9 cellular contexts compared by ENCODE assay signal in genomic region chr17:7173687-7174602, GRCh38. TPM values are rescaled to one million over a fixed set of nuclear protein-coding genes. Genes with fewer than 3 reads are reported as not detected.
A peak's percentile ranks its signal among the peaks of the same experiment; 100 is the strongest.
DNase-seq lines count a peak whose midpoint lies in the region; ATAC-seq and TF ChIP-seq lines count a peak whose summit lies in the region.
"Had no signal": no experiment of that assay in that cellular context is flagged by ENCODE, and none has a peak within 500 bp of the region (broad histone marks: within the 10 kb centered on the region; RNA-seq: fewer than 3 reads in every experiment).

No MANE protein-coding gene starts in this region.

- H3K9me3 ChIP-seq in SK-N-SH (no peaks in the 10 kb centered on the region), WERI-Rb-1 (ENCODE audit: severe bottlenecking) (no peaks in the 10 kb centered on the region)

- H3K36me3 ChIP-seq in SK-N-SH (replicated peaks in 1 of 2; ENCODE audit: control insufficient read depth in 1 of 2, insufficient read depth in 2 of 2, low read length in 1 of 2) (no peaks in the 10 kb centered on the region), WERI-Rb-1 (peaks cover 3% of the 10 kb centered on the region)

- H3K4me1 ChIP-seq in SK-N-SH (ENCODE audit: control insufficient read depth in 1 of 2, insufficient read depth in 2 of 2, low read depth in 1 of 2, low read length in 1 of 2), result peaks cover 0 to 8% of the 10 kb centered on the region in 2 experiments; a peak in 1 of 4 replicates

- CTCF ChIA-PET in SK-N-SH (lab: Yijun Ruan, JAX), result interaction anchor here (0.9 kb wide), 1 partner anchor 128 kb away, joined by 4 read pairs; no protein-coding TSS in a partner anchor

- no peak overlapping the region for H3K9ac ChIP-seq in SK-N-SH

- no peak for TF ChIP-seq EP300 in SK-N-SH (IDR thresholded peaks at IDR 0.05; ENCODE audit: borderline replicate concordance in 1 of 2, low read depth in 1 of 2, low read length in 1 of 2)

- POLR2A ChIA-PET in SK-N-SH (lab: Yijun Ruan, JAX), result no interaction called here

- TF ChIP-seq RAD21 in SK-N-SH (IDR thresholded peaks at IDR 0.05; ENCODE audit: low read length), result no peak

- no peak overlapping the region for H2AFZ ChIP-seq in SK-N-SH (ENCODE audit: low read depth)

- H3K79me2 ChIP-seq in SK-N-SH (ENCODE audit: insufficient read depth), result no peaks in the 10 kb centered on the region

- WGBS in SK-N-SH (ENCODE audit: low lambda C conversion rate), result 85% methylated on average over 50 of the region's 69 CpGs

- peaks cover 3% of the 10 kb centered on the region for H3F3A ChIP-seq in SK-N-SH (replicated peaks; ENCODE audit: insufficient read depth)

- ATAC-seq in SK-N-SH treated with all-trans-retinoic acid at 6 μM for 48 hours (no peak), sciatic nerve (peak; percentile 44), GM21786 (IDR thresholded peaks at IDR 0.05; ENCODE audit: unreplicated experiment) (no peak)

- DNase-seq in SK-N-SH (peak; percentile 58), activated gamma-delta T cell (lab: John Stamatoyannopoulos, UW) (peak; percentile 21), hypothalamus (lab: John Stamatoyannopoulos, UW) (peak in 26 of 51 donors; percentile 11 to 55 (median 32)), sciatic nerve (ENCODE audit: low spot score) (peak; percentile 77), AG08395 (ENCODE audit: low spot score) (no peak), WERI-Rb-1 (no peak)

- no peaks in the 10 kb centered on the region for H3K9me2 ChIP-seq in SK-N-SH

- H3K4me3 ChIP-seq in SK-N-SH (ENCODE audit: low read depth in 2 of 2, low read length in 1 of 2) (no peak overlapping the region), WERI-Rb-1 (ENCODE audit: low read depth, low read length) (no peak overlapping the region)

- no peaks in the 10 kb centered on the region for H3K27me3 ChIP-seq in SK-N-SH (ENCODE audit: insufficient read depth)
- H3K27me3 ChIP-seq in WERI-Rb-1 (ENCODE audit: insufficient read depth, low read depth, severe bottlenecking), result no peaks in the 10 kb centered on the region

- no peak overlapping the region for H3K4me2 ChIP-seq in SK-N-SH

- intact Hi-C loops in sciatic nerve (cut with DNase I), result no loop called here

- H3K27ac ChIP-seq in SK-N-SH (ENCODE audit: low read depth in 2 of 2, low read length in 1 of 2) (no peak overlapping the region), WERI-Rb-1 (no peak overlapping the region)

- TF ChIP-seq CTCF in SK-N-SH (IDR thresholded peaks at IDR 0.05), result no peak
- TF ChIP-seq CTCF in WERI-Rb-1 (IDR thresholded peaks at IDR 0.05; ENCODE audit: low read depth, low read length), result no peak

- H4K20me1 ChIP-seq in SK-N-SH (ENCODE audit: insufficient read depth), result no peaks in the 10 kb centered on the region

TF ChIP-seq in SK-N-SH, 30 proteins besides CTCF, POLR2A, EP300 and RAD21:
- TF ChIP-seq TEAD4 (IDR thresholded peaks at IDR 0.05; ENCODE audit: borderline replicate concordance, insufficient read depth) (no peak), ZBTB33 (IDR thresholded peaks at IDR 0.05; ENCODE audit: borderline replicate concordance, low read depth) (no peak), FOXJ3 (CRISPR knock-in tag; IDR thresholded peaks at IDR 0.05) (no peak), MEF2A (IDR thresholded peaks at IDR 0.05; ENCODE audit: borderline replicate concordance, low read depth) (no peak), NRF1 (IDR thresholded peaks at IDR 0.05; ENCODE audit: low read depth, low read length) (no peak), TAF1 (IDR thresholded peaks at IDR 0.05; ENCODE audit: borderline replicate concordance, low read depth, low read length) (no peak), RFX5 (IDR thresholded peaks at IDR 0.05; ENCODE audit: low read length) (no peak), CHD2 (IDR thresholded peaks at IDR 0.05; ENCODE audit: low read length, partially characterized antibody) (no peak), RCOR1 (IDR thresholded peaks at IDR 0.05; ENCODE audit: low read length) (no peak), MXI1 (IDR thresholded peaks at IDR 0.05; ENCODE audit: low read depth, low read length) (no peak), IRF3 (IDR thresholded peaks at IDR 0.05; ENCODE audit: low read depth, low read length) (no peak)
TF ChIP-seq in SK-N-SH: peak in this region for 0.

TF ChIP-seq in SK-N-SH treated with all-trans-retinoic acid at 6 μM for 48 hours, 23 proteins besides CTCF, POLR2A, EP300 and RAD21 (continues in another document):
- TF ChIP-seq ZC3H10 (CRISPR knock-in tag; IDR thresholded peaks at IDR 0.05) (no peak), ARNTL (CRISPR knock-in tag; IDR thresholded peaks at IDR 0.05; ENCODE audit: borderline replicate concordance, low read depth) (no peak), ESRRG (CRISPR knock-in tag; IDR thresholded peaks at IDR 0.05) (no peak), TOX (CRISPR knock-in tag; IDR thresholded peaks at IDR 0.05; ENCODE audit: borderline replicate concordance) (no peak), ISL1 (CRISPR knock-in tag; IDR thresholded peaks at IDR 0.05) (no peak), PATZ1 (CRISPR knock-in tag; IDR thresholded peaks at IDR 0.05; ENCODE audit: borderline replicate concordance) (no peak), PPARA (CRISPR knock-in tag; IDR thresholded peaks at IDR 0.05; ENCODE audit: borderline replicate concordance) (no peak), RARB (CRISPR knock-in tag; IDR thresholded peaks at IDR 0.05) (no peak), GLIS3 (CRISPR knock-in tag; IDR thresholded peaks at IDR 0.05) (no peak), ZNF70 (CRISPR knock-in tag; IDR thresholded peaks at IDR 0.05) (no peak), POU6F1 (CRISPR knock-in tag; IDR thresholded peaks at IDR 0.05; ENCODE audit: borderline replicate concordance, low read depth) (no peak), CREB5 (CRISPR knock-in tag; IDR thresholded peaks at IDR 0.05; ENCODE audit: low read depth) (no peak), ZFP30 (CRISPR knock-in tag; IDR thresholded peaks at IDR 0.05) (no peak), ZNF565 (CRISPR knock-in tag; conservative IDR thresholded peaks at IDR 0.05; ENCODE audit: low read depth) (no peak)

RNA-seq across cellular contexts. Expression of gene ASGR1, which starts 5.2 kb away (rescaled TPM):
- 2.0 and 2.1 TPM in 2 replicates for polyA plus RNA-seq in SK-N-SH (2012; rRNA removed)
- 0.46 and 0.73 TPM in 2 replicates for polyA plus RNA-seq in SK-N-SH (2012; cell fraction: cytosol; rRNA removed)
- polyA plus RNA-seq in SK-N-SH (2012; cell fraction: nucleus; rRNA removed), result 14.5 and 19.7 TPM in 2 replicates
- total RNA-seq in sciatic nerve, result 2.3 TPM

RNA-seq across cellular contexts. Expression of gene DLG4, which starts 45.7 kb away (rescaled TPM):
- 22.1 and 30.5 TPM in 2 replicates for polyA plus RNA-seq in SK-N-SH (2012; rRNA removed)
- polyA plus RNA-seq in SK-N-SH (2012; cell fraction: cytosol; rRNA removed), result 14.0 and 19.9 TPM in 2 replicates
- polyA plus RNA-seq in SK-N-SH (2012; cell fraction: nucleus; rRNA removed), result 74.2 and 83.3 TPM in 2 replicates
- 32.2 TPM for total RNA-seq in sciatic nerve

RNA-seq across cellular contexts. Expression of gene ACADVL, which starts 45.8 kb away (rescaled TPM):
- 635 and 796 TPM in 2 replicates for polyA plus RNA-seq in SK-N-SH (2012; rRNA removed)
- polyA plus RNA-seq in SK-N-SH (2012; cell fraction: cytosol; rRNA removed), result 137 and 176 TPM in 2 replicates
- 6,138 and 6,607 TPM in 2 replicates for polyA plus RNA-seq in SK-N-SH (2012; cell fraction: nucleus; rRNA removed)
- total RNA-seq in sciatic nerve, result 321 TPM

RNA-seq across cellular contexts. Expression of gene ASGR2, which starts 59.3 kb away (rescaled TPM):
- not detected in 2 replicates for polyA plus RNA-seq in SK-N-SH (2012; rRNA removed)
- polyA plus RNA-seq in SK-N-SH (2012; cell fraction: cytosol; rRNA removed), result not detected in 2 replicates
- not detected in 2 replicates for polyA plus RNA-seq in SK-N-SH (2012; cell fraction: nucleus; rRNA removed)
- 1.1 TPM for total RNA-seq in sciatic nerve
- polyA plus RNA-seq: BJ had no signal

Comparison
In these comparisons a context has a peak if more than half of its experiments do, and no peak if none do; other contexts are left out.
1. DNase-seq: peak in SK-N-SH (single experiment), activated gamma-delta T cell (single experiment), hypothalamus (26 of 51) and sciatic nerve (single experiment); none in AG08395 (single experiment) and WERI-Rb-1 (single experiment).